Comparison of ENCODE assay signal across 30 cellular contexts in genomic region chr4:163618845-163619244, GRCh38.
"Had no signal": no experiment of that assay in that cellular context is flagged by ENCODE, and none has a peak within 500 bp of the region (broad histone marks: within the 10 kb centered on the region; RNA-seq: fewer than 3 reads in every experiment).

No MANE protein-coding gene starts in this region.

- H3K27me3 Mint-ChIP-seq: activated CD4-positive, alpha-beta T cell treated with anti-CD3 and anti-CD28 coated beads, Interleukin-2, amount 10 ng/mL, durations not matched to agents 24 days and 14 days; activated naive CD4-positive, alpha-beta T cell treated with anti-CD3 and anti-CD28 coated beads, Interleukin-2, amount 50 U/mL, for 24 hours; activated naive CD8-positive, alpha-beta T cell treated with anti-CD3 and anti-CD28 coated beads, Interleukin-2, amount 10 ng/mL, durations not matched to agents 7 days and 5 days had no signal

- H3K36me3 ChIP-seq: ascending aorta, cardiac muscle cell had no signal

- H3K4me1 Mint-ChIP-seq: activated CD4-positive, alpha-beta T cell treated with anti-CD3 and anti-CD28 coated beads, Interleukin-2, amount 10 ng/mL, durations not matched to agents 24 days and 14 days; activated naive CD8-positive, alpha-beta T cell treated with anti-CD3 and anti-CD28 coated beads, Interleukin-2, amount 10 ng/mL, durations not matched to agents 7 days and 5 days; central memory CD8-positive, alpha-beta T cell had no signal

- H3K27ac Mint-ChIP-seq: activated CD4-positive, alpha-beta T cell treated with anti-CD3 and anti-CD28 coated beads, Interleukin-2, amount 10 ng/mL, durations not matched to agents 24 days and 14 days; activated CD8-positive, alpha-beta T cell treated with anti-CD3 and anti-CD28 coated beads for 36 hours; activated naive CD4-positive, alpha-beta T cell treated with anti-CD3 and anti-CD28 coated beads, Interleukin-2, amount 50 U/mL, for 24 hours; activated naive CD8-positive, alpha-beta T cell treated with anti-CD3 and anti-CD28 coated beads, Interleukin-2, amount 10 ng/mL, durations not matched to agents 7 days and 5 days; activated T-cell treated with anti-CD3 and anti-CD28 coated beads, Interleukin-2, amount 50 U/mL, for 72 hours; activated T-helper 2 cell treated with anti-CD3 and anti-CD28 coated beads, Interferon-gamma antibody, Interleukin-2, Interleukin-4, amounts not matched to agents 10 μg/mL and 5 μg/mL and 100 μg/mL, durations not matched to agents 14 hours and 24 hours and 36 hours had no signal

- H3K36me3 Mint-ChIP-seq: activated naive CD4-positive, alpha-beta T cell treated with anti-CD3 and anti-CD28 coated beads, Interleukin-2, amount 50 U/mL, for 24 hours; activated naive CD8-positive, alpha-beta T cell treated with anti-CD3 and anti-CD28 coated beads, Interleukin-2, amount 10 ng/mL, durations not matched to agents 7 days and 5 days had no signal

- DNase-seq: activated CD4-positive, alpha-beta T cell treated with anti-CD3 and anti-CD28 coated beads, Interleukin-2, amount 10 ng/mL, durations not matched to agents 24 days and 14 days; activated CD4-positive, alpha-beta T cell treated with anti-CD3 and anti-CD28 coated beads, Interleukin-2, amount 50 U/mL, for 4 hours; activated CD8-positive, alpha-beta T cell treated with anti-CD3 and anti-CD28 coated beads for 36 hours; activated gamma-delta T cell; activated naive CD4-positive, alpha-beta T cell treated with Interleukin-2 at 50 U/mL for 16 hours; activated naive CD8-positive, alpha-beta T cell treated with anti-CD3 and anti-CD28 coated beads, Interleukin-2, amount 10 ng/mL, durations not matched to agents 7 days and 5 days; activated T-cell treated with anti-CD3 and anti-CD28 coated beads, Interleukin-2, amount 50 U/mL, for 1 hour; activated T-cell treated with anti-CD3 and anti-CD28 coated beads, Interleukin-2, amount 50 U/mL, for 72 hours; amygdala; MM.1S; MV-4-11; NCI-H1092; NCI-H1436 treated with DMSO at 0.1 percent for 48 hours; NCI-H1694 treated with DMSO at 0.1 percent for 48 hours; NCI-H2029; NCI-H345; NCI-H524 treated with DMSO at 0.1 percent for 48 hours; PC-9; SIG-M5; SW 1271; T-helper 1 cell; T-helper 2 cell; T-helper 9 cell had no signal

- H3K4me1 ChIP-seq: ascending aorta had no signal

- H3K4me3 Mint-ChIP-seq: activated CD4-positive, alpha-beta T cell treated with anti-CD3 and anti-CD28 coated beads, Interleukin-2, amount 10 ng/mL, durations not matched to agents 24 days and 14 days; activated CD8-positive, alpha-beta T cell treated with anti-CD3 and anti-CD28 coated beads for 36 hours; activated naive CD4-positive, alpha-beta T cell treated with anti-CD3 and anti-CD28 coated beads, Interleukin-2, amount 50 U/mL, for 24 hours; activated naive CD8-positive, alpha-beta T cell treated with anti-CD3 and anti-CD28 coated beads, Interleukin-2, amount 10 ng/mL, durations not matched to agents 7 days and 5 days; activated T-cell treated with anti-CD3 and anti-CD28 coated beads, Interleukin-2, amount 50 U/mL, for 72 hours; central memory CD8-positive, alpha-beta T cell had no signal

- H3K9me3 ChIP-seq: ascending aorta had no signal

- H3K4me3 ChIP-seq: ascending aorta, cardiac muscle cell, PC-9 had no signal

- H3K9me3 Mint-ChIP-seq: activated CD4-positive, alpha-beta T cell treated with anti-CD3 and anti-CD28 coated beads, Interleukin-2, amount 10 ng/mL, durations not matched to agents 24 days and 14 days; activated CD8-positive, alpha-beta T cell treated with anti-CD3 and anti-CD28 coated beads for 36 hours; activated naive CD4-positive, alpha-beta T cell treated with anti-CD3 and anti-CD28 coated beads, Interleukin-2, amount 50 U/mL, for 24 hours; activated naive CD8-positive, alpha-beta T cell treated with anti-CD3 and anti-CD28 coated beads, Interleukin-2, amount 10 ng/mL, durations not matched to agents 7 days and 5 days; activated T-helper 2 cell treated with anti-CD3 and anti-CD28 coated beads, Interferon-gamma antibody, Interleukin-2, Interleukin-4, amounts not matched to agents 10 μg/mL and 5 μg/mL and 100 μg/mL, durations not matched to agents 14 hours and 24 hours and 36 hours; central memory CD8-positive, alpha-beta T cell had no signal

- H3K27me3 ChIP-seq: ascending aorta, cardiac muscle cell had no signal

- ATAC-seq: activated CD8-positive, alpha-beta T cell treated with anti-CD3 and anti-CD28 coated beads for 36 hours; Right ventricle myocardium inferior; SK-N-SH treated with all-trans-retinoic acid at 6 μM for 48 hours had no signal
